1 cellular context compared by ENCODE assay signal in genomic region chr10:32105782-32106382, GRCh38.
A peak's percentile ranks its signal among the peaks of the same experiment; 100 is the strongest.
TF ChIP-seq lines count a peak whose summit lies in the region.

No MANE protein-coding gene starts in this region.

TF ChIP-seq in HepG2, 621 proteins besides CTCF, POLR2A, EP300 and RAD21 (continued from another document and continues in another):
- TF ChIP-seq ZNF512 (CRISPR knock-in tag; IDR thresholded peaks at IDR 0.05) (no peak), TAF1 (CRISPR knock-in tag; IDR thresholded peaks at IDR 0.05) (no peak), TGIF2 (CRISPR knock-in tag; IDR thresholded peaks at IDR 0.05) (no peak), ZNF235 (CRISPR knock-in tag; IDR thresholded peaks at IDR 0.05; ENCODE audit: borderline replicate concordance) (no peak), ZMYM2 (CRISPR knock-in tag; IDR thresholded peaks at IDR 0.05) (peak; percentile 80; the same call in 1 of the 2 replicates), CREBL2 (CRISPR knock-in tag; IDR thresholded peaks at IDR 0.05; ENCODE audit: borderline replicate concordance) (no peak), ZSCAN20 (CRISPR knock-in tag; IDR thresholded peaks at IDR 0.05; ENCODE audit: borderline replicate concordance) (no peak), ZSCAN29 (CRISPR knock-in tag; conservative IDR thresholded peaks at IDR 0.05) (no peak), HMGA1 (CRISPR knock-in tag; conservative IDR thresholded peaks at IDR 0.05) (no peak), RBFOX2 (IDR thresholded peaks at IDR 0.05; ENCODE audit: low read depth, low read length) (no peak), ZNF709 (CRISPR knock-in tag; IDR thresholded peaks at IDR 0.05) (no peak), KAT2B (IDR thresholded peaks at IDR 0.05; ENCODE audit: borderline replicate concordance, low read depth, low read length) (no peak), SOX6 (IDR thresholded peaks at IDR 0.05) (no peak), SOX6 (CRISPR knock-in tag; IDR thresholded peaks at IDR 0.05) (peak; percentile 99), BCL3 (CRISPR knock-in tag; IDR thresholded peaks at IDR 0.05) (no peak), FOXO1 (CRISPR knock-in tag; IDR thresholded peaks at IDR 0.05) (peak; percentile 82), ZBTB34 (CRISPR knock-in tag; IDR thresholded peaks at IDR 0.05) (no peak), ZNF572 (CRISPR knock-in tag; IDR thresholded peaks at IDR 0.05) (no peak), ZNF770 (CRISPR knock-in tag; IDR thresholded peaks at IDR 0.05) (peak; percentile 98), SP2 (CRISPR knock-in tag; IDR thresholded peaks at IDR 0.05) (no peak), RELA (CRISPR knock-in tag; IDR thresholded peaks at IDR 0.05) (0 out of 2 replicates have a peak, but pooled peaks have one; percentile 32), ZNF280B (CRISPR knock-in tag; IDR thresholded peaks at IDR 0.05; ENCODE audit: borderline replicate concordance) (no peak), ZSCAN12 (CRISPR knock-in tag; IDR thresholded peaks at IDR 0.05) (no peak), ZNF142 (CRISPR knock-in tag; IDR thresholded peaks at IDR 0.05) (no peak), ZNF773 (CRISPR knock-in tag; IDR thresholded peaks at IDR 0.05; ENCODE audit: borderline replicate concordance) (no peak), MXD1 (CRISPR knock-in tag; IDR thresholded peaks at IDR 0.05) (no peak), ZMYM3 (CRISPR knock-in tag; IDR thresholded peaks at IDR 0.05) (peak; percentile 89), AGO1 (IDR thresholded peaks at IDR 0.05; ENCODE audit: low read depth, low read length, poor library complexity, severe bottlenecking) (no peak), SSRP1 (CRISPR knock-in tag; IDR thresholded peaks at IDR 0.05) (no peak), TCF12 (IDR thresholded peaks at IDR 0.05) (no peak), TCF12 (CRISPR knock-in tag; IDR thresholded peaks at IDR 0.05) (peak; percentile 67; the same call in 1 of the 2 replicates), ZFP36 (IDR thresholded peaks at IDR 0.05; ENCODE audit: borderline replicate concordance, low read depth, low read length, partially characterized antibody) (no peak), ZNF766 (CRISPR knock-in tag; IDR thresholded peaks at IDR 0.05; ENCODE audit: borderline replicate concordance) (no peak), RFX1 (IDR thresholded peaks at IDR 0.05) (no peak), TFDP1 (CRISPR knock-in tag; IDR thresholded peaks at IDR 0.05; ENCODE audit: borderline replicate concordance) (0 out of 2 replicates have a peak, but pooled peaks have one; percentile 28), ZBTB4 (CRISPR knock-in tag; IDR thresholded peaks at IDR 0.05; ENCODE audit: borderline replicate concordance) (no peak), ATRX (CRISPR knock-in tag; IDR thresholded peaks at IDR 0.05; ENCODE audit: borderline replicate concordance) (no peak), ZBTB42 (CRISPR knock-in tag; IDR thresholded peaks at IDR 0.05) (no peak), ZNF251 (CRISPR knock-in tag; IDR thresholded peaks at IDR 0.05) (no peak), TBX3 (IDR thresholded peaks at IDR 0.05; ENCODE audit: borderline replicate concordance) (peak; percentile 90; the same call in 1 of the 2 replicates)
